ENCODE assay signal across 33 cellular contexts in the genomic region with DNA sequence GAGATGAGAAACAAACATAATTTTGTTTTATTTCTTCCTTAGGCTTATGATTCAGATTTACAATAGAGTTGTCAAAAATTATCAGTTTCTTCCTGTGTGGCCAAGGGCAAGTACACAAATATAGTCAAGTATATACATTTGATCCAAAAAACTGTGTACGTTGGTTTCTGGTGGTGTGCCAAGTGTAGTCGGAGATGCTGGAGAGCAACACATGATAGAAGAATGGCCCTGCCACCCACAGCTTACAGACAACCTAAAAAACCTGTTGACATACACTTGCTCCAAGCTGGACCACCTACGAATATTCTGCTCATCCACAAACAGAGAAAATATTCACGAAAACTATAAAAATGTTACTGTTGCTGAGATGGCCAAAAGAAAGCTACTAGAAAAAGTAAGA.
DNase-seq lines count a peak whose midpoint lies in the region; ATAC-seq and TF ChIP-seq lines count a peak whose summit lies in the region.
"Had no signal": no experiment of that assay in that cellular context is flagged by ENCODE, and none has a peak within 500 bp of the region (broad histone marks: within the 10 kb centered on the region; RNA-seq: fewer than 3 reads in every experiment).

No MANE protein-coding gene starts in this region.

- no peaks in the 10 kb centered on the region for H3K27me3 ChIP-seq in SJCRH30
- H3K27me3 ChIP-seq: BE2C; BLaER1; BLaER1 treated with 17β-estradiol and CSF1 and Interleukin-3, amounts not matched to agents 10 nM and 100 nM had no signal

- no peaks in the 10 kb centered on the region for H3K36me3 ChIP-seq in SJCRH30
- H3K36me3 ChIP-seq: BE2C; BLaER1; BLaER1 treated with 17β-estradiol and CSF1 and Interleukin-3, amounts not matched to agents 10 nM and 100 nM had no signal

- no peaks in the 10 kb centered on the region for H3K9me3 ChIP-seq in SJCRH30 (replicated peaks)
- H3K9me3 ChIP-seq: A549, BE2C, BLaER1, Caco-2 had no signal

- no peak for ATAC-seq in HG03565 (IDR thresholded peaks at IDR 0.05; ENCODE audit: unreplicated experiment)
- ATAC-seq: A549; CD8-positive, alpha-beta T cell had no signal

- H3K4me1 ChIP-seq in SJCRH30 = 0 out of 2 replicates have a peak, but pooled peaks cover 5% of the 10 kb centered on the region
- H3K4me1 ChIP-seq: A549; BE2C; BLaER1; BLaER1 treated with 17β-estradiol and CSF1 and Interleukin-3, amounts not matched to agents 10 nM and 100 nM; Caco-2 had no signal

- no peak overlapping the region for H3K4me3 ChIP-seq in SJCRH30
- H3K4me3 ChIP-seq: A549; BLaER1; BLaER1 treated with 17β-estradiol and CSF1 and Interleukin-3, amounts not matched to agents 10 nM and 100 nM had no signal

- TF ChIP-seq CTCF in nephron (IDR thresholded peaks at IDR 0.05; ENCODE audit: unreplicated experiment in 3 of 3) (no peak), GM13977 (IDR thresholded peaks at IDR 0.05; ENCODE audit: extremely low read depth, insufficient read depth, missing control alignments) (no peak)

- H3K27ac Mint-ChIP-seq in nephron = peak overlapping the region in 2 of 3 experiments; percentile 56 to 73
- H3K27ac Mint-ChIP-seq: B cell; CD14-positive monocyte; CD4-positive, alpha-beta memory T cell; CD4-positive, alpha-beta T cell; CD4-positive, CD25-positive, alpha-beta regulatory T cell; CD8-positive, alpha-beta memory T cell; CD8-positive, alpha-beta T cell had no signal

- DNase-seq in NCI-H69 (lab: John Stamatoyannopoulos, UW) (peak; percentile 42), SJCRH30 (peak; percentile 50 to 62), occipital lobe (lab: John Stamatoyannopoulos, UW) (no peak), GM13977 (ENCODE audit: low spot score) (no peak)
- DNase-seq: 8988T; ACHN; AML-193; BE2C; C1 segment of cervical spinal cord; Caco-2; Calu3; CD4-positive, alpha-beta memory T cell; CD4-positive, alpha-beta T cell; CD4-positive, CD25-positive, alpha-beta regulatory T cell; CD8-positive, alpha-beta memory T cell; CD8-positive, alpha-beta T cell; COR-L47; DMS 273 treated with DMSO at 0.1 percent for 48 hours; DMS153; DMS53; DMS79; DMS79 treated with DMSO at 0.1 percent for 48 hours; DND-41; EL had no signal

- in situ Hi-C loops in GM13977 (cut with MboI; ENCODE audit: low pct_unique_long_range_greater_than_20kb, low sequenced_read_pairs, unreplicated experiment) = no loop called here

- H3K9me3 Mint-ChIP-seq in nephron = no peaks in the 10 kb centered on the region

- peaks cover 5% of the 10 kb centered on the region for H3K4me1 Mint-ChIP-seq in nephron
- H3K4me1 Mint-ChIP-seq: B cell; CD14-positive monocyte; CD4-positive, alpha-beta memory T cell; CD4-positive, CD25-positive, alpha-beta regulatory T cell; CD8-positive, alpha-beta memory T cell had no signal

- no peaks in the 10 kb centered on the region for H3K27me3 Mint-ChIP-seq in nephron (ENCODE audit: low read depth)
- H3K27me3 Mint-ChIP-seq: B cell; CD4-positive, alpha-beta memory T cell; CD4-positive, alpha-beta T cell; CD4-positive, CD25-positive, alpha-beta regulatory T cell; CD8-positive, alpha-beta memory T cell had no signal

- H3K36me3 Mint-ChIP-seq in nephron (ENCODE audit: low read depth) = no peaks in the 10 kb centered on the region
- H3K36me3 Mint-ChIP-seq: CD14-positive monocyte; CD4-positive, alpha-beta memory T cell; CD4-positive, CD25-positive, alpha-beta regulatory T cell; CD8-positive, alpha-beta memory T cell; CD8-positive, alpha-beta T cell had no signal

- no peak overlapping the region for H3K4me3 Mint-ChIP-seq in nephron
- H3K4me3 Mint-ChIP-seq: B cell; CD14-positive monocyte; CD4-positive, alpha-beta memory T cell; CD4-positive, alpha-beta T cell; CD4-positive, CD25-positive, alpha-beta regulatory T cell; CD8-positive, alpha-beta memory T cell; CD8-positive, alpha-beta T cell had no signal

- no peak overlapping the region for H3K27ac ChIP-seq in SJCRH30
- H3K27ac ChIP-seq: 22Rv1; A549; BLaER1; BLaER1 treated with 17β-estradiol and CSF1 and Interleukin-3, amounts not matched to agents 10 nM and 100 nM; C4-2B had no signal

Comparison
In these comparisons a context has a peak if more than half of its experiments do, and no peak if none do; other contexts are left out.
1. DNase-seq: peak in NCI-H69 (single experiment) and SJCRH30 (2 of 2); none in occipital lobe (single experiment) and GM13977 (single experiment).